In genomic region chr9:8579661-8580060, GRCh38 we compare ENCODE assay signal across 15 cellular contexts.
"Had no signal": no experiment of that assay in that cellular context is flagged by ENCODE, and none has a peak within 500 bp of the region (broad histone marks: within the 10 kb centered on the region; RNA-seq: fewer than 3 reads in every experiment).

No MANE protein-coding gene starts in this region.

- H3K27ac Mint-ChIP-seq: activated naive CD4-positive, alpha-beta T cell treated with anti-CD3 and anti-CD28 coated beads, Interleukin-2, amount 10 ng/mL, durations not matched to agents 7 days and 5 days; memory B cell; natural killer cell; stimulated activated naive B cell treated with anti-CD40 and anti-IgM and Interleukin-4, amounts not matched to agents 10 μg/mL and 1 μg/mL and 100 μg/mL, for 72 hours had no signal

- H3K9me3 ChIP-seq: gastrocnemius medialis, left ventricle myocardium inferior, tibial artery had no signal

- H3K4me1 Mint-ChIP-seq: activated naive CD4-positive, alpha-beta T cell treated with anti-CD3 and anti-CD28 coated beads, Interleukin-2, amount 10 ng/mL, durations not matched to agents 7 days and 5 days; central memory CD8-positive, alpha-beta T cell; memory B cell; natural killer cell; stimulated activated naive B cell treated with anti-CD40 and anti-IgM and Interleukin-4, amounts not matched to agents 10 μg/mL and 1 μg/mL and 100 μg/mL, for 72 hours had no signal

- ATAC-seq: gastrocnemius medialis; natural killer cell; stimulated activated naive B cell treated with anti-CD40 and anti-IgM and Interleukin-4, amounts not matched to agents 10 μg/mL and 1 μg/mL and 100 μg/mL, for 72 hours had no signal

- H3K27ac ChIP-seq: coronary artery, gastrocnemius medialis, left ventricle myocardium inferior, tibial artery had no signal

- H3K4me3 ChIP-seq: coronary artery, gastrocnemius medialis, left ventricle myocardium inferior, tibial artery had no signal

- H3K4me3 Mint-ChIP-seq: activated naive CD4-positive, alpha-beta T cell treated with anti-CD3 and anti-CD28 coated beads, Interleukin-2, amount 10 ng/mL, durations not matched to agents 7 days and 5 days; central memory CD8-positive, alpha-beta T cell; memory B cell; natural killer cell; stimulated activated naive B cell treated with anti-CD40 and anti-IgM and Interleukin-4, amounts not matched to agents 10 μg/mL and 1 μg/mL and 100 μg/mL, for 72 hours had no signal

- H3K9me3 Mint-ChIP-seq: activated naive CD4-positive, alpha-beta T cell treated with anti-CD3 and anti-CD28 coated beads, Interleukin-2, amount 10 ng/mL, durations not matched to agents 7 days and 5 days; central memory CD8-positive, alpha-beta T cell had no signal

- DNase-seq: activated CD4-positive, CD25-positive, alpha-beta regulatory T cell treated with anti-CD3 and anti-CD28 coated beads, Interleukin-2, amount 50 U/mL, for 72 hours; activated naive CD4-positive, alpha-beta T cell treated with anti-CD3 and anti-CD28 coated beads, Interleukin-2, amount 10 ng/mL, durations not matched to agents 7 days and 5 days; effector CD8-positive, alpha-beta T cell; gastrocnemius medialis; left ventricle myocardium inferior; natural killer cell; posterior cingulate gyrus; stimulated activated CD4-positive, alpha-beta T cell treated with anti-CD3 and anti-CD28 coated beads, Interleukin-4, amount 100 ng/mL, for 1 hour; stimulated activated naive B cell treated with anti-CD40 and anti-IgM and Interleukin-4, amounts not matched to agents 10 μg/mL and 1 μg/mL and 100 μg/mL, for 72 hours; T-helper 9 cell; tibial artery had no signal

- H3K4me1 ChIP-seq: gastrocnemius medialis, left ventricle myocardium inferior, tibial artery had no signal

- H3K27me3 Mint-ChIP-seq: activated naive CD4-positive, alpha-beta T cell treated with anti-CD3 and anti-CD28 coated beads, Interleukin-2, amount 10 ng/mL, durations not matched to agents 7 days and 5 days; central memory CD8-positive, alpha-beta T cell had no signal

- FAIRE-seq: endothelial cell of umbilical vein had no signal

- H3K27me3 ChIP-seq: gastrocnemius medialis, tibial artery had no signal

- H3K36me3 ChIP-seq: gastrocnemius medialis, left ventricle myocardium inferior, tibial artery had no signal
